Comparison of ENCODE assay signal across 8 cellular contexts in the genomic region with DNA sequence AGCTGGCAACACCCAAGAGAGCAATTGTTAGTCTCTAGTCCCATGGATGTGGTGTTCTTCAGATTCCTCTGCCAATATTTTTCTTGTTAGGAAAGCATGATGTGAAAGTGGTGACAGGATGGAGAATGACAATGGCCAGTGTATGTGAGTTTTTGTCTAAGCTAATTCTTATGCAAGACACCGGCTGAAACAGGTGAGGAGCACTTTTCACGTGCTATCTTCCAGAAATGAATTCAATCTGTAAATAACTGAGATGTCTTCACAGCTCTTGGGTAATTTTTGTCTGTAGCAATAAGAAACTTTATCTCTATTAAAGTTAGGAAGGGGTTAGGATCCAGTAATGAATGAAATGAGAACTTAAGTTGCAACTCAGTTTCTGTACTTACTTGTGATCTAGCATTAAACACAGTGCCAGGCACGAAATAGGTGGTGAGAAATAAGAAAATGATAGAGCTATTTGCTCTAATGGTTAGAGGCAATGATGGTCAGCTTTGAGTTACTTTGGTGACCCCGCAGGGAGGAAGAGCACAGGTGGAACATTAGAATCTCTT. TPM values are rescaled to one million over a fixed set of nuclear protein-coding genes. Genes with fewer than 3 reads are reported as not detected.
DNase-seq lines count a peak whose midpoint lies in the region; ATAC-seq and TF ChIP-seq lines count a peak whose summit lies in the region.

No MANE protein-coding gene starts in this region.

- H3K4me1 Mint-ChIP-seq in central memory CD8-positive, alpha-beta T cell = peaks cover 50% of the 10 kb centered on the region
- H3K4me1 Mint-ChIP-seq in naive B cell = peaks cover 34 to 40% (median 40%) of the 10 kb centered on the region in 3 donors

- DNase-seq in AG10803 (ENCODE audit: low read depth) = no peak
- DNase-seq in central memory CD8-positive, alpha-beta T cell (ENCODE audit: low spot score in 2 of 2) = no peak
- no peak for DNase-seq in naive B cell
- DNase-seq in NK-92 (lab: John Stamatoyannopoulos, UW; ENCODE audit: unreplicated experiment) = no peak
- no peak for DNase-seq in islet precursor cell
- no peak for DNase-seq in central memory CD4-positive, alpha-beta T cell

- no peaks in the 10 kb centered on the region for H3K9me3 Mint-ChIP-seq in central memory CD8-positive, alpha-beta T cell
- H3K9me3 Mint-ChIP-seq in naive B cell = no peaks in the 10 kb centered on the region

- ATAC-seq in HG03280 (IDR thresholded peaks at IDR 0.05; ENCODE audit: unreplicated experiment) = peak; percentile 1
- ATAC-seq in central memory CD8-positive, alpha-beta T cell (replicated peaks; ENCODE audit: extremely low read depth, poor library complexity, severe bottlenecking) = no peak
- no peak for ATAC-seq in naive B cell (ENCODE audit: low read depth in 2 of 2)
- ATAC-seq in HG02588 (IDR thresholded peaks at IDR 0.05; ENCODE audit: unreplicated experiment) = no peak

- no peaks in the 10 kb centered on the region for H3K27me3 Mint-ChIP-seq in central memory CD8-positive, alpha-beta T cell
- H3K27me3 Mint-ChIP-seq in naive B cell = no peaks in the 10 kb centered on the region

- H3K4me3 ChIP-seq in AG10803 (ENCODE audit: low read length) = peak overlapping the region; percentile 78

- no peak for TF ChIP-seq CTCF in AG10803 (conservative IDR thresholded peaks at IDR 0.05; ENCODE audit: low read length)

- peaks cover 2% of the 10 kb centered on the region for H3K36me3 Mint-ChIP-seq in central memory CD8-positive, alpha-beta T cell (ENCODE audit: insufficient read depth)
- H3K36me3 Mint-ChIP-seq in naive B cell = peaks cover 5 to 6% of the 10 kb centered on the region in 2 donors

- H3K4me3 Mint-ChIP-seq in central memory CD8-positive, alpha-beta T cell = peak overlapping the region; percentile 88
- H3K4me3 Mint-ChIP-seq in naive B cell = peak overlapping the region; percentile 86 to 96 (median 94)

- peak overlapping the region; percentile 88 for H3K27ac Mint-ChIP-seq in central memory CD8-positive, alpha-beta T cell (ENCODE audit: low read depth)
- H3K27ac Mint-ChIP-seq in naive B cell = peak overlapping the region; percentile 27 to 93 (median 72)

RNA-seq across cellular contexts. Expression of gene AGPS, which starts 0.7 kb away (rescaled TPM):
- 10 to 100 TPM in 4 of 6 donors, 1 to 10 TPM in 2; 8.1 to 12.6 (median 10.6) TPM for polyA plus RNA-seq in naive B cell (ENCODE audit: low read depth in 6 of 6)
